ENCODE assay signal across 1 cellular context in the genomic region with DNA sequence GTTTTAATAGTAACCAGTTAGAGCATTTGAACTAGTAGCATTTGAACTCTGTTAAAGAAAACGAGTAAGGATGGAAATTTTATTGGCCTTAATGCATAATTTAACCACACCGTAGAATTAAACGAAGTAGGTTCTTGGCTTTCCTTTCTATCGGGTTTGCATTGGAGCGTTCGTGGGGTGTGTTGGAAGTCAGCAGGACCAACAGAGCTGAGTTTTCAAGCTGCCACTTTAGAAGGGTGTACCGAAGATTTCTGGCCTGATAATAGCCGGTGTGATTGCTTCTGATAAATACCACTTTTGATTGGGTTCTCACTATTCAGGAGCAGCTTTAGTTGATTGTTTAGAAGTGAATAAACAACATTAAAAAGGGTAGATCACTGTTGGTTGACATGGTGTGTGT.
TF ChIP-seq lines count a peak whose summit lies in the region.

No MANE protein-coding gene starts in this region.

TF ChIP-seq in WTC11, 78 proteins besides CTCF, POLR2A, EP300 and RAD21 (continued from another document):
- TF ChIP-seq, protein P1, sequence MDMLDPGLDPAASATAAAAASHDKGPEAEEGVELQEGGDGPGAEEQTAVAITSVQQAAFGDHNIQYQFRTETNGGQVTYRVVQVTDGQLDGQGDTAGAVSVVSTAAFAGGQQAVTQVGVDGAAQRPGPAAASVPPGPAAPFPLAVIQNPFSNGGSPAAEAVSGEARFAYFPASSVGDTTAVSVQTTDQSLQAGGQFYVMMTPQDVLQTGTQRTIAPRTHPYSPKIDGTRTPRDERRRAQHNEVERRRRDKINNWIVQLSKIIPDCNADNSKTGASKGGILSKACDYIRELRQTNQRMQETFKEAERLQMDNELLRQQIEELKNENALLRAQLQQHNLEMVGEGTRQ (CRISPR knock-in tag; IDR thresholded peaks at IDR 0.05) = no peak
- TF ChIP-seq ZNF219 (CRISPR knock-in tag; IDR thresholded peaks at IDR 0.05; ENCODE audit: borderline replicate concordance) (no peak), ATF1 (CRISPR knock-in tag; IDR thresholded peaks at IDR 0.05) (no peak), MXD4 (CRISPR knock-in tag; IDR thresholded peaks at IDR 0.05; ENCODE audit: borderline replicate concordance) (no peak), ELF4 (CRISPR knock-in tag; IDR thresholded peaks at IDR 0.05; ENCODE audit: low read depth) (no peak), FOXK1 (CRISPR knock-in tag; IDR thresholded peaks at IDR 0.05) (no peak), TEAD1 (CRISPR knock-in tag; IDR thresholded peaks at IDR 0.05) (no peak)
